In genomic region chr3:53181024-53181371, GRCh38 we compare ENCODE assay signal across 13 cellular contexts. TPM values are rescaled to one million over a fixed set of nuclear protein-coding genes. Genes with fewer than 3 reads are reported as not detected.
A peak's percentile ranks its signal among the peaks of the same experiment; 100 is the strongest.
DNase-seq lines count a peak whose midpoint lies in the region; ATAC-seq lines count a peak whose summit lies in the region.
"Had no signal": no experiment of that assay in that cellular context is flagged by ENCODE, and none has a peak within 500 bp of the region (broad histone marks: within the 10 kb centered on the region; RNA-seq: fewer than 3 reads in every experiment).

No MANE protein-coding gene starts in this region.

- no peaks in the 10 kb centered on the region for H3K27me3 ChIP-seq in H7 (ENCODE audit: control insufficient read depth, insufficient read depth, low read length)
- H3K27me3 ChIP-seq in effector memory CD4-positive, alpha-beta T cell (replicated peaks; ENCODE audit: control insufficient read depth, insufficient read depth, low read length, poor library complexity, severe bottlenecking), result no peaks in the 10 kb centered on the region
- H3K27me3 ChIP-seq: adrenal gland had no signal

- H3K9me3 ChIP-seq in effector memory CD4-positive, alpha-beta T cell (ENCODE audit: control insufficient read depth, low read length), result no peaks in the 10 kb centered on the region
- H3K9me3 ChIP-seq: adrenal gland, mucosa of descending colon had no signal

- no peak for DNase-seq in T1000 (lab: John Stamatoyannopoulos, UW)
- no peak for DNase-seq in H7
- no peak for DNase-seq in effector memory CD4-positive, alpha-beta T cell
- no peak for DNase-seq in NCI-H446 (lab: John Stamatoyannopoulos, UW)
- DNase-seq: NCI-H2171 treated with DMSO at 0.1 percent for 48 hours, small intestine had no signal

- peaks cover 5% of the 10 kb centered on the region for H3K36me3 ChIP-seq in H7 (replicated peaks; ENCODE audit: control insufficient read depth, insufficient read depth, low read length)
- peaks cover 64% of the 10 kb centered on the region for H3K36me3 ChIP-seq in effector memory CD4-positive, alpha-beta T cell (ENCODE audit: control insufficient read depth, insufficient read depth, low read length)

- no peak overlapping the region for H3K4me3 ChIP-seq in H7 (ENCODE audit: insufficient read depth, low read depth, low read length)
- no peak overlapping the region for H3K4me3 ChIP-seq in effector memory CD4-positive, alpha-beta T cell (ENCODE audit: insufficient read depth, low read depth, low read length, poor library complexity, severe bottlenecking)
- H3K4me3 ChIP-seq: adrenal gland, mucosa of descending colon, SK-N-MC had no signal

- no peaks in the 10 kb centered on the region for H3K4me1 ChIP-seq in effector memory CD4-positive, alpha-beta T cell (ENCODE audit: control insufficient read depth, insufficient read depth, low read length, poor library complexity, severe bottlenecking)
- H3K4me1 ChIP-seq: parathyroid adenoma had no signal

- ATAC-seq in GM19043 (IDR thresholded peaks at IDR 0.05; ENCODE audit: low read depth, unreplicated experiment) (peak; percentile 18), HG02642 (IDR thresholded peaks at IDR 0.05; ENCODE audit: poor library complexity, unreplicated experiment) (peak; percentile 21), HG03439 (IDR thresholded peaks at IDR 0.05; ENCODE audit: unreplicated experiment) (peak; percentile 8)

- no peak overlapping the region for H3K27ac ChIP-seq in effector memory CD4-positive, alpha-beta T cell (ENCODE audit: insufficient read depth, low read length, poor library complexity, severe bottlenecking)
- H3K27ac ChIP-seq: adrenal gland, parathyroid adenoma, SK-N-MC had no signal

RNA-seq across cellular contexts. Expression of gene PRKCD, which starts 20.0 kb away (rescaled TPM):
- total RNA-seq in H7 (2014; rRNA removed; shearing (Covaris generic)), result 2.9 and 3.1 TPM in 2 replicates

RNA-seq across cellular contexts. Expression of gene RFT1, which starts 50.8 kb away (rescaled TPM):
- 9.5 and 10.4 TPM in 2 replicates for total RNA-seq in H7 (2014; rRNA removed; shearing (Covaris generic))
